Comparison of ENCODE assay signal across 20 cellular contexts in the genomic region with DNA sequence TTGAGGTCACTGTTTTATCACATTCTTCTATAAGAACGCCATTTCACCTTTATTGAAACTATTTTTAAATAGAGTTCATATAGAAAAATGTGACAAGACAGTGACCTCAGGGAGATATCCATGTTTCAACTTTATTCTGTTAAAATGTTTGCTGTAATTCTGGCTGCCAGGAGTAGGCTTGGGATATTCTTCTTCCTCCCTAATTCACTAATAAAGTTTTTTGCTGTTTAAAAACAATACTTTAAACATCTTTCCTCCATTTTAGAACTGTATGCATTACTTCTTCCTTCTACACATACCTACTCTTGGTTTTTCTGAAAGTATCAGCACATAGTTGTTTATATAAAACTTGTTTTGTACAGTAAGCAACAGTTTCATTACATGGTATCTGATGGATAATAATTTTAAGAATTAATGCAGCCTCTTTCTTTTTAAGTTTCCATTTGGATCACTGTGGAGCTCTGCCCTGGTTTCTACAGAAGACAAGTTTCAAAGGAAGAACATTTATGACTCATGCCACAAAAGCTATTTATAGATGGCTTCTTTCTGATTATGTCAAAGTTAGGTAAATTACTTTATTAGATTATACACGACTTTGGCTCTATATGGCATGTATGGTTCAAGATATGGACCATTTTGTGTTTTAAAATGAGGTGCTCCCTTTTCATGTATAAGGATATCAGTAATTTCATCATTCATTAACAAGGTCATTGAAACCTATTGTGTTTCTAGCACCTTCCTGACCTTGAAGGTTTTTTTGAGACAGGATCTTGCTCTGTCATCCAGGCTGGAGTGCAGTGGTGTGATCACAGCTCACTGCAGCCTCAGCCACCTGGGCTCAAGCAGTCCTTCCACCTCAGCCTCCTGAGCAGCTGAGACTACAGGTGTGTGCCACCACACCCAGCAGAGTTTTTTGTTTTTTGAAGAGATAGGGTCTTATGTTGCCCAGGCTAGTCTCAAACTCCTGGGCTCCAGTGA. TPM values are rescaled to one million over a fixed set of nuclear protein-coding genes. Genes with fewer than 3 reads are reported as not detected.
DNase-seq lines count a peak whose midpoint lies in the region; FAIRE-seq and TF ChIP-seq lines count a peak whose summit lies in the region.
"Had no signal": no experiment of that assay in that cellular context is flagged by ENCODE, and none has a peak within 500 bp of the region (broad histone marks: within the 10 kb centered on the region; RNA-seq: fewer than 3 reads in every experiment).

No MANE protein-coding gene starts in this region.

- peaks cover 57% of the 10 kb centered on the region for H3K36me3 ChIP-seq in right atrium auricular region
- H3K36me3 ChIP-seq: uterus had no signal

- intact Hi-C loops in activated T-helper 2 cell treated with anti-CD3 and anti-CD28 coated beads, Interferon-gamma antibody, Interleukin-2, Interleukin-4, amounts not matched to agents 10 μg/mL and 5 μg/mL and 100 μg/mL, durations not matched to agents 14 hours and 24 hours and 36 hours (cut with micrococcal nuclease), result no loop called here

- no peaks in the 10 kb centered on the region for H3K9me3 Mint-ChIP-seq in activated T-helper 2 cell treated with anti-CD3 and anti-CD28 coated beads, Interferon-gamma antibody, Interleukin-2, Interleukin-4, amounts not matched to agents 10 μg/mL and 5 μg/mL and 100 μg/mL, durations not matched to agents 14 hours and 24 hours and 36 hours
- H3K9me3 Mint-ChIP-seq: activated naive CD4-positive, alpha-beta T cell treated with anti-CD3 and anti-CD28 coated beads, Interleukin-2, amount 50 U/mL, for 24 hours; CD14-positive monocyte; neural crest cell; stimulated activated memory B cell treated with anti-CD40 and anti-IgM and Interleukin-4, amounts not matched to agents 10 μg/mL and 1 μg/mL and 100 μg/mL, for 72 hours had no signal

- DNase-seq in AG10803 (ENCODE audit: low read depth) (peak; percentile 21), HCEC 1CT (peak; percentile 56), fibroblast of the aortic adventitia (ENCODE audit: low read depth) (peak; percentile 30), C1 segment of cervical spinal cord (lab: John Stamatoyannopoulos, UW) (no peak), right atrium auricular region (ENCODE audit: low spot score) (no peak), RCC 7860 (ENCODE audit: low spot score) (no peak)
- no peak for DNase-seq in activated T-helper 2 cell treated with anti-CD3 and anti-CD28 coated beads, Interferon-gamma antibody, Interleukin-2, Interleukin-4, amounts not matched to agents 10 μg/mL and 5 μg/mL and 100 μg/mL, durations not matched to agents 14 hours and 24 hours and 36 hours (ENCODE audit: low spot score)
- DNase-seq: colonic mucosa; esophagus squamous epithelium; NCI-H1694; right lobe of liver; stimulated activated CD4-positive, alpha-beta T cell treated with anti-CD3 and anti-CD28 coated beads, Interleukin-4, amount 100 ng/mL, for 4 hours; SW 1271; uterus had no signal

- H3K4me3 ChIP-seq in AG10803 (ENCODE audit: low read length), result no peak overlapping the region
- H3K4me3 ChIP-seq in fibroblast of the aortic adventitia (ENCODE audit: low read depth, low read length), result no peak overlapping the region
- H3K4me3 ChIP-seq in right atrium auricular region, result no peak overlapping the region
- H3K4me3 ChIP-seq: colonic mucosa, esophagus squamous epithelium, right lobe of liver, uterus had no signal

- no peaks in the 10 kb centered on the region for H3K27me3 ChIP-seq in right atrium auricular region
- H3K27me3 ChIP-seq: colonic mucosa, esophagus squamous epithelium, right lobe of liver, uterus had no signal

- H3K36me3 Mint-ChIP-seq in activated T-helper 2 cell treated with anti-CD3 and anti-CD28 coated beads, Interferon-gamma antibody, Interleukin-2, Interleukin-4, amounts not matched to agents 10 μg/mL and 5 μg/mL and 100 μg/mL, durations not matched to agents 14 hours and 24 hours and 36 hours (ENCODE audit: low read depth), result peaks cover 53% of the 10 kb centered on the region

- H3K27ac ChIP-seq in right atrium auricular region, result no peak overlapping the region
- H3K27ac ChIP-seq: colonic mucosa, esophagus squamous epithelium, right lobe of liver, uterus had no signal

- peak overlapping the region; percentile 73 for H3K27ac Mint-ChIP-seq in activated T-helper 2 cell treated with anti-CD3 and anti-CD28 coated beads, Interferon-gamma antibody, Interleukin-2, Interleukin-4, amounts not matched to agents 10 μg/mL and 5 μg/mL and 100 μg/mL, durations not matched to agents 14 hours and 24 hours and 36 hours
- H3K27ac Mint-ChIP-seq: activated naive CD4-positive, alpha-beta T cell treated with anti-CD3 and anti-CD28 coated beads, Interleukin-2, amount 50 U/mL, for 24 hours; stimulated activated memory B cell treated with anti-CD40 and anti-IgM and Interleukin-4, amounts not matched to agents 10 μg/mL and 1 μg/mL and 100 μg/mL, for 72 hours had no signal

- H3K4me1 ChIP-seq in right atrium auricular region, result no peaks in the 10 kb centered on the region
- H3K4me1 ChIP-seq: colonic mucosa, esophagus squamous epithelium, right lobe of liver, uterus had no signal

- H3K4me1 Mint-ChIP-seq in activated T-helper 2 cell treated with anti-CD3 and anti-CD28 coated beads, Interferon-gamma antibody, Interleukin-2, Interleukin-4, amounts not matched to agents 10 μg/mL and 5 μg/mL and 100 μg/mL, durations not matched to agents 14 hours and 24 hours and 36 hours (ENCODE audit: low read depth), result peaks cover 14% of the 10 kb centered on the region
- H3K4me1 Mint-ChIP-seq: CD14-positive monocyte, neural crest cell had no signal

- FAIRE-seq in RCC 7860 (lab: Jason Lieb, UNC), result no peak
- FAIRE-seq: G401.6, GM19239 had no signal

- no peak overlapping the region for H3K4me3 Mint-ChIP-seq in activated T-helper 2 cell treated with anti-CD3 and anti-CD28 coated beads, Interferon-gamma antibody, Interleukin-2, Interleukin-4, amounts not matched to agents 10 μg/mL and 5 μg/mL and 100 μg/mL, durations not matched to agents 14 hours and 24 hours and 36 hours (ENCODE audit: low read depth)
- H3K4me3 Mint-ChIP-seq: activated naive CD4-positive, alpha-beta T cell treated with anti-CD3 and anti-CD28 coated beads, Interleukin-2, amount 50 U/mL, for 24 hours; CD14-positive monocyte; neural crest cell; stimulated activated memory B cell treated with anti-CD40 and anti-IgM and Interleukin-4, amounts not matched to agents 10 μg/mL and 1 μg/mL and 100 μg/mL, for 72 hours had no signal

- H3K9me3 ChIP-seq in right atrium auricular region, result no peaks in the 10 kb centered on the region
- H3K9me3 ChIP-seq: colonic mucosa, esophagus squamous epithelium, right lobe of liver, uterus had no signal

- H3K27me3 Mint-ChIP-seq in activated T-helper 2 cell treated with anti-CD3 and anti-CD28 coated beads, Interferon-gamma antibody, Interleukin-2, Interleukin-4, amounts not matched to agents 10 μg/mL and 5 μg/mL and 100 μg/mL, durations not matched to agents 14 hours and 24 hours and 36 hours (ENCODE audit: low read depth), result no peaks in the 10 kb centered on the region
- H3K27me3 Mint-ChIP-seq: activated naive CD4-positive, alpha-beta T cell treated with anti-CD3 and anti-CD28 coated beads, Interleukin-2, amount 50 U/mL, for 24 hours; stimulated activated memory B cell treated with anti-CD40 and anti-IgM and Interleukin-4, amounts not matched to agents 10 μg/mL and 1 μg/mL and 100 μg/mL, for 72 hours had no signal

- TF ChIP-seq CTCF in AG10803 (conservative IDR thresholded peaks at IDR 0.05; ENCODE audit: low read length) (no peak), fibroblast of the aortic adventitia (IDR thresholded peaks at IDR 0.05; ENCODE audit: insufficient read depth, low read length) (no peak), right atrium auricular region (IDR thresholded peaks at IDR 0.05) (no peak)

RNA-seq across cellular contexts. Expression of gene CPSF3, which starts 7.2 kb away (rescaled TPM):
- total RNA-seq in activated T-helper 2 cell treated with anti-CD3 and anti-CD28 coated beads, Interferon-gamma antibody, Interleukin-2, Interleukin-4, amounts not matched to agents 10 μg/mL and 5 μg/mL and 100 μg/mL, durations not matched to agents 14 hours and 24 hours and 36 hours, result 69.5 and 73.2 TPM in 2 replicates
- total RNA-seq in fibroblast of the aortic adventitia (ENCODE audit: low replicate concordance) (62.2 and 76.5 TPM in 2 replicates), right atrium auricular region (10 to 100 TPM; 13.7 to 13.9 TPM)

RNA-seq across cellular contexts. Expression of gene ITGB1BP1, which starts 7.3 kb away (rescaled TPM):
- total RNA-seq in activated T-helper 2 cell treated with anti-CD3 and anti-CD28 coated beads, Interferon-gamma antibody, Interleukin-2, Interleukin-4, amounts not matched to agents 10 μg/mL and 5 μg/mL and 100 μg/mL, durations not matched to agents 14 hours and 24 hours and 36 hours, result 118 and 128 TPM in 2 replicates
- total RNA-seq in fibroblast of the aortic adventitia (ENCODE audit: low replicate concordance) (34.8 and 80.9 TPM in 2 replicates), right atrium auricular region (10 to 100 TPM; 29.0 to 34.4 TPM)

RNA-seq across cellular contexts. Expression of gene IAH1, which starts 43.7 kb away (rescaled TPM):
- 82.0 and 82.4 TPM in 2 replicates for total RNA-seq in activated T-helper 2 cell treated with anti-CD3 and anti-CD28 coated beads, Interferon-gamma antibody, Interleukin-2, Interleukin-4, amounts not matched to agents 10 μg/mL and 5 μg/mL and 100 μg/mL, durations not matched to agents 14 hours and 24 hours and 36 hours
- total RNA-seq in fibroblast of the aortic adventitia (ENCODE audit: low replicate concordance) (30.7 and 51.7 TPM in 2 replicates), right atrium auricular region (10 to 100 TPM; 45.9 to 71.0 TPM)

Comparison
In these comparisons a context has a peak if more than half of its experiments do, and no peak if none do; other contexts are left out.
1. DNase-seq: peak in AG10803 (single experiment), HCEC 1CT (single experiment) and fibroblast of the aortic adventitia (single experiment); none in activated T-helper 2 cell treated with anti-CD3 and anti-CD28 coated beads, Interferon-gamma antibody, Interleukin-2, Interleukin-4, amounts not matched to agents 10 μg/mL and 5 μg/mL and 100 μg/mL, durations not matched to agents 14 hours and 24 hours and 36 hours (single experiment), C1 segment of cervical spinal cord (0 of 14), right atrium auricular region (single experiment) and RCC 7860 (single experiment).